18 cellular contexts compared by ENCODE assay signal in genomic region chr6:152893187-152893586, GRCh38.
"Had no signal": no experiment of that assay in that cellular context is flagged by ENCODE, and none has a peak within 500 bp of the region (broad histone marks: within the 10 kb centered on the region; RNA-seq: fewer than 3 reads in every experiment).

No MANE protein-coding gene starts in this region.

- H3K27ac Mint-ChIP-seq: naive thymus-derived CD4-positive, alpha-beta T cell; nephron progenitor cell; stimulated activated memory B cell treated with anti-CD40 and anti-IgM and Interleukin-4, amounts not matched to agents 10 μg/mL and 1 μg/mL and 100 μg/mL, for 72 hours; stimulated activated naive CD8-positive, alpha-beta T cell treated with anti-CD3 and anti-CD28 coated beads, Interleukin-15, Interleukin-2, amounts not matched to agents 100 ng/mL and 50 ng/mL, for 24 hours had no signal

- H3K9me3 ChIP-seq: colonic mucosa, esophagus squamous epithelium, right atrium auricular region, sigmoid colon, tibial artery, upper lobe of left lung, vagina had no signal

- H3K27me3 ChIP-seq: colonic mucosa, esophagus squamous epithelium, hepatocyte, right atrium auricular region, sigmoid colon, upper lobe of left lung, vagina had no signal

- H3K4me3 ChIP-seq: colonic mucosa, esophagus squamous epithelium, hepatocyte, right atrium auricular region, sigmoid colon, smooth muscle cell, tibial artery, upper lobe of left lung, vagina had no signal

- H3K36me3 Mint-ChIP-seq: naive thymus-derived CD4-positive, alpha-beta T cell; stimulated activated memory B cell treated with anti-CD40 and anti-IgM and Interleukin-4, amounts not matched to agents 10 μg/mL and 1 μg/mL and 100 μg/mL, for 72 hours had no signal

- H3K27ac ChIP-seq: colonic mucosa, esophagus squamous epithelium, hepatocyte, right atrium auricular region, sigmoid colon, tibial artery, upper lobe of left lung, vagina had no signal

- ATAC-seq: left colon; naive thymus-derived CD4-positive, alpha-beta T cell; stimulated activated memory B cell treated with anti-CD40 and anti-IgM and Interleukin-4, amounts not matched to agents 10 μg/mL and 1 μg/mL and 100 μg/mL, for 72 hours had no signal

- H3K4me1 Mint-ChIP-seq: stimulated activated memory B cell treated with anti-CD40 and anti-IgM and Interleukin-4, amounts not matched to agents 10 μg/mL and 1 μg/mL and 100 μg/mL, for 72 hours had no signal

- H3K4me1 ChIP-seq: colonic mucosa, esophagus squamous epithelium, right atrium auricular region, sigmoid colon, tibial artery, upper lobe of left lung, vagina had no signal

- DNase-seq: colonic mucosa; dermis blood vessel endothelial cell; esophagus squamous epithelium; foreskin fibroblast; left colon; mesendoderm; naive thymus-derived CD4-positive, alpha-beta T cell; nephron progenitor cell; sigmoid colon; stimulated activated CD4-positive, alpha-beta T cell treated with anti-CD3 and anti-CD28 coated beads, Interleukin-4, amount 100 ng/mL, for 24 hours; tibial artery; upper lobe of left lung had no signal

- H3K9me3 Mint-ChIP-seq: nephron progenitor cell; stimulated activated memory B cell treated with anti-CD40 and anti-IgM and Interleukin-4, amounts not matched to agents 10 μg/mL and 1 μg/mL and 100 μg/mL, for 72 hours; stimulated activated naive CD8-positive, alpha-beta T cell treated with anti-CD3 and anti-CD28 coated beads, Interleukin-15, Interleukin-2, amounts not matched to agents 100 ng/mL and 50 ng/mL, for 24 hours had no signal

- H3K36me3 ChIP-seq: colonic mucosa, esophagus squamous epithelium, right atrium auricular region, sigmoid colon, tibial artery, upper lobe of left lung, vagina had no signal

- H3K4me3 Mint-ChIP-seq: naive thymus-derived CD4-positive, alpha-beta T cell; nephron progenitor cell; stimulated activated memory B cell treated with anti-CD40 and anti-IgM and Interleukin-4, amounts not matched to agents 10 μg/mL and 1 μg/mL and 100 μg/mL, for 72 hours; stimulated activated naive CD8-positive, alpha-beta T cell treated with anti-CD3 and anti-CD28 coated beads, Interleukin-15, Interleukin-2, amounts not matched to agents 100 ng/mL and 50 ng/mL, for 24 hours had no signal
